ENCODE assay signal across 21 cellular contexts in genomic region chr1:194297100-194297499, GRCh38.
DNase-seq lines count a peak whose midpoint lies in the region; ATAC-seq and TF ChIP-seq lines count a peak whose summit lies in the region.
"Had no signal": no experiment of that assay in that cellular context is flagged by ENCODE, and none has a peak within 500 bp of the region (broad histone marks: within the 10 kb centered on the region; RNA-seq: fewer than 3 reads in every experiment).

No MANE protein-coding gene starts in this region.

- H3K9me3 ChIP-seq in neuronal stem cell (replicated peaks in 1 of 2; ENCODE audit: control insufficient read depth in 2 of 2, insufficient read depth in 1 of 2, low read depth in 1 of 2, low read length in 2 of 2): no peaks in the 10 kb centered on the region
- H3K9me3 ChIP-seq: A549; BE2C; BLaER1 treated with 17β-estradiol and CSF1 and Interleukin-3, amounts not matched to agents 10 nM and 100 nM had no signal

- no peak overlapping the region for H2AK5ac ChIP-seq in neuronal stem cell (ENCODE audit: low read depth, low read length)

- no peaks in the 10 kb centered on the region for H3K9me3 Mint-ChIP-seq in activated CD8-positive, alpha-beta T cell treated with anti-CD3 and anti-CD28 coated beads for 36 hours
- H3K9me3 Mint-ChIP-seq in activated CD8-positive, alpha-beta T cell treated with anti-CD3 and anti-CD28 coated beads, Interleukin-2, amount 10 ng/mL, durations not matched to agents 7 days and 5 days (ENCODE audit: insufficient read depth): no peaks in the 10 kb centered on the region
- no peaks in the 10 kb centered on the region for H3K9me3 Mint-ChIP-seq in activated naive CD4-positive, alpha-beta T cell treated with anti-CD3 and anti-CD28 coated beads for 36 hours
- H3K9me3 Mint-ChIP-seq: CD14-positive monocyte; CD4-positive, alpha-beta T cell; CD8-positive, alpha-beta memory T cell had no signal

- TF ChIP-seq CTCF in activated CD8-positive, alpha-beta T cell treated with anti-CD3 and anti-CD28 coated beads for 36 hours (IDR thresholded peaks at IDR 0.05): no peak

- no peak overlapping the region for H3K23ac ChIP-seq in neuronal stem cell (ENCODE audit: low read depth, low read length, poor library complexity)

- no peaks in the 10 kb centered on the region for H3K36me3 ChIP-seq in neuronal stem cell (replicated peaks in 1 of 2; ENCODE audit: control insufficient read depth in 2 of 2, insufficient read depth in 2 of 2, low read length in 2 of 2)
- H3K36me3 ChIP-seq: BE2C; BLaER1 treated with 17β-estradiol and CSF1 and Interleukin-3, amounts not matched to agents 10 nM and 100 nM had no signal

- no peak overlapping the region for H3K14ac ChIP-seq in neuronal stem cell (ENCODE audit: low read length)

- peaks cover 40% of the 10 kb centered on the region for H3K4me1 Mint-ChIP-seq in activated CD8-positive, alpha-beta T cell treated with anti-CD3 and anti-CD28 coated beads for 36 hours (ENCODE audit: low read depth)
- H3K4me1 Mint-ChIP-seq in activated CD8-positive, alpha-beta T cell treated with anti-CD3 and anti-CD28 coated beads, Interleukin-2, amount 10 ng/mL, durations not matched to agents 7 days and 5 days (ENCODE audit: low read depth): peaks cover 5% of the 10 kb centered on the region
- H3K4me1 Mint-ChIP-seq in activated naive CD4-positive, alpha-beta T cell treated with anti-CD3 and anti-CD28 coated beads for 36 hours (ENCODE audit: low read depth): peaks cover 41% of the 10 kb centered on the region

- POLR2A ChIA-PET in activated CD8-positive, alpha-beta T cell treated with anti-CD3 and anti-CD28 coated beads for 36 hours (lab: Charles Lee): no interaction called here
- POLR2A ChIA-PET in activated CD8-positive, alpha-beta T cell treated with anti-CD3 and anti-CD28 coated beads, Interleukin-2, amount 10 ng/mL, durations not matched to agents 7 days and 5 days (lab: Charles Lee): no interaction called here

- no peak for ATAC-seq in activated CD8-positive, alpha-beta T cell treated with anti-CD3 and anti-CD28 coated beads for 36 hours
- no peak for ATAC-seq in activated CD8-positive, alpha-beta T cell treated with anti-CD3 and anti-CD28 coated beads, Interleukin-2, amount 10 ng/mL, durations not matched to agents 7 days and 5 days
- ATAC-seq: A549 had no signal

- WGBS in neuronal stem cell (ENCODE audit: extremely low coverage in 2 of 2, insufficient read length in 2 of 2, insufficient replicate concordance in 1 of 2), 2 donors: no CpG with 5 or more reads among the region's 2 CpGs

- no peaks in the 10 kb centered on the region for H3K79me1 ChIP-seq in neuronal stem cell (ENCODE audit: low read depth, low read length)

- no peak overlapping the region for H3K27ac ChIP-seq in neuronal stem cell (replicated peaks; ENCODE audit: low read length)
- H3K27ac ChIP-seq: A549; BLaER1 treated with 17β-estradiol and CSF1 and Interleukin-3, amounts not matched to agents 10 nM and 100 nM had no signal

- peaks cover 9% of the 10 kb centered on the region for H3K36me3 Mint-ChIP-seq in activated CD8-positive, alpha-beta T cell treated with anti-CD3 and anti-CD28 coated beads for 36 hours (ENCODE audit: low read depth)
- H3K36me3 Mint-ChIP-seq in activated CD8-positive, alpha-beta T cell treated with anti-CD3 and anti-CD28 coated beads, Interleukin-2, amount 10 ng/mL, durations not matched to agents 7 days and 5 days (ENCODE audit: low read depth): no peaks in the 10 kb centered on the region
- peaks cover 4% of the 10 kb centered on the region for H3K36me3 Mint-ChIP-seq in activated naive CD4-positive, alpha-beta T cell treated with anti-CD3 and anti-CD28 coated beads for 36 hours (ENCODE audit: low read depth)
- H3K36me3 Mint-ChIP-seq: CD14-positive monocyte; CD8-positive, alpha-beta memory T cell had no signal

- intact Hi-C loops in activated CD8-positive, alpha-beta T cell treated with anti-CD3 and anti-CD28 coated beads for 36 hours (cut with micrococcal nuclease): loop anchor here (2.0 to 10.0 kb wide), 3 partner anchors 72 to 1114 kb away; no protein-coding TSS in a partner anchor
- intact Hi-C loops in activated naive CD4-positive, alpha-beta T cell treated with anti-CD3 and anti-CD28 coated beads for 36 hours (cut with micrococcal nuclease): loop anchor here (5.0 kb wide), 6 partner anchors 135 to 1655 kb away; partner anchors contain the start of gene CDC73

- H3K4me1 ChIP-seq in neuronal stem cell (ENCODE audit: control insufficient read depth in 2 of 2, insufficient read depth in 1 of 2, low read depth in 1 of 2, low read length in 2 of 2): no peaks in the 10 kb centered on the region
- H3K4me1 ChIP-seq: A549; BE2C; BLaER1 treated with 17β-estradiol and CSF1 and Interleukin-3, amounts not matched to agents 10 nM and 100 nM had no signal

- H3K27me3 ChIP-seq in neuronal stem cell (ENCODE audit: control insufficient read depth in 3 of 3, insufficient read depth in 3 of 3, low read depth in 1 of 3, low read length in 3 of 3): no peaks in the 10 kb centered on the region
- H3K27me3 ChIP-seq: BE2C; BLaER1 treated with 17β-estradiol and CSF1 and Interleukin-3, amounts not matched to agents 10 nM and 100 nM had no signal

- no peaks in the 10 kb centered on the region for H3K27me3 Mint-ChIP-seq in activated CD8-positive, alpha-beta T cell treated with anti-CD3 and anti-CD28 coated beads for 36 hours
- H3K27me3 Mint-ChIP-seq in activated CD8-positive, alpha-beta T cell treated with anti-CD3 and anti-CD28 coated beads, Interleukin-2, amount 10 ng/mL, durations not matched to agents 7 days and 5 days (ENCODE audit: low read depth): no peaks in the 10 kb centered on the region
- H3K27me3 Mint-ChIP-seq in activated naive CD4-positive, alpha-beta T cell treated with anti-CD3 and anti-CD28 coated beads for 36 hours (ENCODE audit: low read depth): no peaks in the 10 kb centered on the region
- H3K27me3 Mint-ChIP-seq: CD4-positive, alpha-beta T cell; CD8-positive, alpha-beta memory T cell had no signal

- no peak overlapping the region for H2BK120ac ChIP-seq in neuronal stem cell (ENCODE audit: low read depth, low read length)

- no peak overlapping the region for H3K9ac ChIP-seq in neuronal stem cell (ENCODE audit: low read depth, low read length, poor library complexity)
- H3K9ac ChIP-seq: BLaER1 treated with 17β-estradiol and CSF1 and Interleukin-3, amounts not matched to agents 10 nM and 100 nM had no signal

- H2BK12ac ChIP-seq in neuronal stem cell (ENCODE audit: low read length): no peak overlapping the region

- H2BK15ac ChIP-seq in neuronal stem cell (ENCODE audit: low read length): no peak overlapping the region

- H3K4ac ChIP-seq in neuronal stem cell (ENCODE audit: low read length): no peak overlapping the region

- H3K27ac Mint-ChIP-seq in activated CD8-positive, alpha-beta T cell treated with anti-CD3 and anti-CD28 coated beads for 36 hours: peak overlapping the region; percentile 32
- H3K27ac Mint-ChIP-seq in activated CD8-positive, alpha-beta T cell treated with anti-CD3 and anti-CD28 coated beads, Interleukin-2, amount 10 ng/mL, durations not matched to agents 7 days and 5 days: no peak overlapping the region
- H3K27ac Mint-ChIP-seq in activated naive CD4-positive, alpha-beta T cell treated with anti-CD3 and anti-CD28 coated beads for 36 hours: peak overlapping the region; percentile 92
- H3K27ac Mint-ChIP-seq: CD14-positive monocyte; CD4-positive, alpha-beta T cell; CD8-positive, alpha-beta memory T cell had no signal

- no peak overlapping the region for H3K18ac ChIP-seq in neuronal stem cell (ENCODE audit: low read length)

- H4K91ac ChIP-seq in neuronal stem cell (ENCODE audit: low read depth, low read length, poor library complexity): no peak overlapping the region

- H2BK5ac ChIP-seq in neuronal stem cell (ENCODE audit: low read length): no peak overlapping the region

- CTCF ChIA-PET in activated CD8-positive, alpha-beta T cell treated with anti-CD3 and anti-CD28 coated beads for 36 hours (lab: Charles Lee): no interaction called here
- CTCF ChIA-PET in activated CD8-positive, alpha-beta T cell treated with anti-CD3 and anti-CD28 coated beads, Interleukin-2, amount 10 ng/mL, durations not matched to agents 7 days and 5 days (lab: Charles Lee): no interaction called here
- CTCF ChIA-PET in activated naive CD4-positive, alpha-beta T cell treated with anti-CD3 and anti-CD28 coated beads for 36 hours (lab: Charles Lee): no interaction called here

- no peak for DNase-seq in activated CD8-positive, alpha-beta T cell treated with anti-CD3 and anti-CD28 coated beads for 36 hours
- DNase-seq in activated CD8-positive, alpha-beta T cell treated with anti-CD3 and anti-CD28 coated beads, Interleukin-2, amount 10 ng/mL, durations not matched to agents 7 days and 5 days: no peak
- DNase-seq in activated naive CD4-positive, alpha-beta T cell treated with anti-CD3 and anti-CD28 coated beads for 36 hours: no peak
- DNase-seq in activated naive CD4-positive, alpha-beta T cell (lab: John Stamatoyannopoulos, UW): no peak
- DNase-seq in neuronal stem cell (ENCODE audit: low spot score) (no peak), NCI-H146 (lab: John Stamatoyannopoulos, UW) (no peak)
- DNase-seq: 8988T; ACHN; AML-193; BE2C; CD4-positive, alpha-beta T cell; CD8-positive, alpha-beta memory T cell; DMS53; DMS79 treated with DMSO at 0.1 percent for 48 hours; GF-D8; GOT3; H7; HCEC 1CT had no signal

- peak overlapping the region; percentile 13 for H3K4me2 ChIP-seq in neuronal stem cell (ENCODE audit: insufficient read depth, low read length, poor library complexity, severe bottlenecking)
- H3K4me2 ChIP-seq: A549; BLaER1 treated with 17β-estradiol and CSF1 and Interleukin-3, amounts not matched to agents 10 nM and 100 nM had no signal

- no peak overlapping the region for H2AFZ ChIP-seq in neuronal stem cell (ENCODE audit: low read length)

- H4K8ac ChIP-seq in neuronal stem cell (ENCODE audit: low read depth, low read length): no peak overlapping the region

- H3K4me3 Mint-ChIP-seq in activated CD8-positive, alpha-beta T cell treated with anti-CD3 and anti-CD28 coated beads for 36 hours: no peak overlapping the region
- no peak overlapping the region for H3K4me3 Mint-ChIP-seq in activated CD8-positive, alpha-beta T cell treated with anti-CD3 and anti-CD28 coated beads, Interleukin-2, amount 10 ng/mL, durations not matched to agents 7 days and 5 days
- no peak overlapping the region for H3K4me3 Mint-ChIP-seq in activated naive CD4-positive, alpha-beta T cell treated with anti-CD3 and anti-CD28 coated beads for 36 hours
- H3K4me3 Mint-ChIP-seq: CD14-positive monocyte; CD4-positive, alpha-beta T cell; CD8-positive, alpha-beta memory T cell had no signal

- no peak overlapping the region for H3K4me3 ChIP-seq in neuronal stem cell (ENCODE audit: low read length in 2 of 2)
- H3K4me3 ChIP-seq: A549; BLaER1 treated with 17β-estradiol and CSF1 and Interleukin-3, amounts not matched to agents 10 nM and 100 nM had no signal
